ENCODE assay signal across 16 cellular contexts in genomic region chr3:46898321-46899150, GRCh38. TPM values are rescaled to one million over a fixed set of nuclear protein-coding genes. Genes with fewer than 3 reads are reported as not detected.
A peak's percentile ranks its signal among the peaks of the same experiment; 100 is the strongest.
DNase-seq lines count a peak whose midpoint lies in the region; ATAC-seq and TF ChIP-seq lines count a peak whose summit lies in the region.
"Had no signal": no experiment of that assay in that cellular context is flagged by ENCODE, and none has a peak within 500 bp of the region (broad histone marks: within the 10 kb centered on the region; RNA-seq: fewer than 3 reads in every experiment).

No MANE protein-coding gene starts in this region.

- peaks cover 5 to 22% (median 7%) of the 10 kb centered on the region in 4 donors for H3K4me1 Mint-ChIP-seq in CD4-positive, alpha-beta memory T cell
- peaks cover 9% of the 10 kb centered on the region for H3K4me1 Mint-ChIP-seq in activated CD4-positive, alpha-beta memory T cell treated with anti-CD3 and anti-CD28 coated beads, Interleukin-2, amount 10 ng/mL, durations not matched to agents 7 days and 5 days

- H4K20me1 ChIP-seq in MM.1S (ENCODE audit: insufficient read depth, low read length), result no peaks in the 10 kb centered on the region
- peaks cover 3% of the 10 kb centered on the region for H4K20me1 ChIP-seq in osteoblast (ENCODE audit: insufficient read depth, low read length)

- POLR2A ChIA-PET in CD4-positive, alpha-beta memory T cell (lab: Charles Lee; ENCODE audit: partially characterized antibody), result interaction anchor here (1.0 kb wide), 1 partner anchor 16 kb away, joined by 3 read pairs; no protein-coding TSS in a partner anchor
- POLR2A ChIA-PET in activated CD4-positive, alpha-beta memory T cell treated with anti-CD3 and anti-CD28 coated beads, Interleukin-2, amount 10 ng/mL, durations not matched to agents 7 days and 5 days (lab: Charles Lee), result no interaction called here

- H3K27me3 ChIP-seq in CD4-positive, alpha-beta memory T cell (ENCODE audit: insufficient read depth, low read length), result no peaks in the 10 kb centered on the region
- H3K27me3 ChIP-seq in MM.1S (replicated peaks; ENCODE audit: insufficient read depth, low read length) (peaks cover 10% of the 10 kb centered on the region), esophagus muscularis mucosa (peaks cover 0 to 24% (median 9%) of the 10 kb centered on the region in 4 donors), osteoblast (ENCODE audit: insufficient read depth, low read length) (peaks cover 10% of the 10 kb centered on the region)

- no peak for TF ChIP-seq CTCF in MM.1S (IDR thresholded peaks at IDR 0.05; ENCODE audit: low read length)
- TF ChIP-seq CTCF in esophagus muscularis mucosa (IDR thresholded peaks at IDR 0.05), result no peak
- TF ChIP-seq CTCF in osteoblast (IDR thresholded peaks at IDR 0.05; ENCODE audit: extremely low read depth, low read depth, low read length), result no peak

- H3K79me2 ChIP-seq in MM.1S (ENCODE audit: low read length) (no peaks in the 10 kb centered on the region), osteoblast (ENCODE audit: insufficient read depth, low read length) (no peaks in the 10 kb centered on the region)

- DNase-seq in CD4-positive, alpha-beta memory T cell, result peak in 1 of 5 donors; percentile 29
- DNase-seq in MM.1S, result no peak
- no peak for DNase-seq in esophagus muscularis mucosa (ENCODE audit: extremely low spot score)
- peak; percentile 63 for DNase-seq in osteoblast (ENCODE audit: insufficient read length, low spot score, missing footprints)
- DNase-seq in activated CD4-positive, alpha-beta memory T cell treated with anti-CD3 and anti-CD28 coated beads, Interleukin-2, amount 10 ng/mL, durations not matched to agents 7 days and 5 days, result no peak
- no peak for DNase-seq in NCI-H187 (lab: John Stamatoyannopoulos, UW)
- DNase-seq in NCI-H1048 (lab: John Stamatoyannopoulos, UW), result no peak
- DNase-seq: activated CD4-positive, alpha-beta T cell treated with anti-CD3 and anti-CD28 coated beads, Interleukin-2, amount 50 U/mL, for 4 hours; MV-4-11; NCI-H774 had no signal

- peaks cover 13 to 22% of the 10 kb centered on the region in 2 donors for H3K27me3 Mint-ChIP-seq in CD4-positive, alpha-beta memory T cell
- H3K27me3 Mint-ChIP-seq in activated CD4-positive, alpha-beta memory T cell treated with anti-CD3 and anti-CD28 coated beads, Interleukin-2, amount 10 ng/mL, durations not matched to agents 7 days and 5 days, result peaks cover 30% of the 10 kb centered on the region

- H3K36me3 ChIP-seq in CD4-positive, alpha-beta memory T cell (ENCODE audit: insufficient read depth, low read length), result no peaks in the 10 kb centered on the region
- H3K36me3 ChIP-seq in MM.1S (replicated peaks; ENCODE audit: insufficient read depth, low read length) (no peaks in the 10 kb centered on the region), esophagus muscularis mucosa (no peaks in the 10 kb centered on the region), osteoblast (ENCODE audit: insufficient read depth, low read length) (no peaks in the 10 kb centered on the region)

- H3K9ac ChIP-seq in MM.1S (ENCODE audit: low read length), result no peak overlapping the region

- 35% methylated on average over 13 of the region's 71 CpGs for WGBS in esophagus muscularis mucosa

- peak overlapping the region in 5 of 8 donors; percentile 21 to 57 (median 36) for H3K4me3 Mint-ChIP-seq in CD4-positive, alpha-beta memory T cell
- H3K4me3 Mint-ChIP-seq in activated CD4-positive, alpha-beta memory T cell treated with anti-CD3 and anti-CD28 coated beads, Interleukin-2, amount 10 ng/mL, durations not matched to agents 7 days and 5 days, result no peak overlapping the region
- H3K4me3 Mint-ChIP-seq: dendritic cell treated with granulocyte-macrophage colony-stimulating factor and Interleukin-4, amounts not matched to agents 40 ng/mL and 50 ng/mL, for 4 days had no signal

- 0 out of 2 replicates have a peak overlapping the region, but pooled peaks have one; percentile 18 for H3K4me2 ChIP-seq in MM.1S (ENCODE audit: low read depth, low read length)
- no peak overlapping the region for H3K4me2 ChIP-seq in osteoblast (ENCODE audit: insufficient read depth, low read length)

- no peak overlapping the region for H3K4me3 ChIP-seq in CD4-positive, alpha-beta memory T cell (ENCODE audit: low read length in 2 of 2)
- H3K4me3 ChIP-seq in MM.1S (ENCODE audit: low read length) (no peak overlapping the region), esophagus muscularis mucosa (peak overlapping the region; percentile 20 to 29 (median 24)), osteoblast (ENCODE audit: insufficient read depth, low read length) (no peak overlapping the region)

- no peak overlapping the region for H3K27ac ChIP-seq in CD4-positive, alpha-beta memory T cell (ENCODE audit: low read depth, low read length)
- H3K27ac ChIP-seq in MM.1S (ENCODE audit: low read length) (no peak overlapping the region), esophagus muscularis mucosa (replicated peaks in 1 of 4) (no peak overlapping the region), osteoblast (ENCODE audit: low read depth, low read length) (no peak overlapping the region)

- no peaks in the 10 kb centered on the region for H3K9me3 Mint-ChIP-seq in CD4-positive, alpha-beta memory T cell
- H3K9me3 Mint-ChIP-seq in activated CD4-positive, alpha-beta memory T cell treated with anti-CD3 and anti-CD28 coated beads, Interleukin-2, amount 10 ng/mL, durations not matched to agents 7 days and 5 days, result no peaks in the 10 kb centered on the region
- H3K9me3 Mint-ChIP-seq: activated naive CD4-positive, alpha-beta T cell treated with anti-CD3 and anti-CD28 coated beads, Interleukin-2, amount 50 U/mL, for 72 hours; dendritic cell treated with granulocyte-macrophage colony-stimulating factor and Interleukin-4, amounts not matched to agents 40 ng/mL and 50 ng/mL, for 4 days had no signal

- H3K9me3 ChIP-seq in CD4-positive, alpha-beta memory T cell (ENCODE audit: control insufficient read depth in 1 of 2, low read length in 2 of 2), result no peaks in the 10 kb centered on the region
- H3K9me3 ChIP-seq in MM.1S (replicated peaks; ENCODE audit: insufficient read depth, low read length), result no peaks in the 10 kb centered on the region
- H3K9me3 ChIP-seq in esophagus muscularis mucosa, result no peaks in the 10 kb centered on the region
- no peaks in the 10 kb centered on the region for H3K9me3 ChIP-seq in osteoblast (ENCODE audit: low read depth, low read length)

- H3K4me1 ChIP-seq in CD4-positive, alpha-beta memory T cell (ENCODE audit: insufficient read depth, low read length), result no peaks in the 10 kb centered on the region
- H3K4me1 ChIP-seq in MM.1S (ENCODE audit: low read length) (no peaks in the 10 kb centered on the region), esophagus muscularis mucosa (peaks cover 16 to 27% (median 22%) of the 10 kb centered on the region in 4 donors), osteoblast (ENCODE audit: insufficient read depth, low read length) (no peaks in the 10 kb centered on the region)

- no peak for TF ChIP-seq EP300 in esophagus muscularis mucosa (IDR thresholded peaks at IDR 0.05)

- no peak overlapping the region for H2AFZ ChIP-seq in MM.1S (ENCODE audit: low read length)
- H2AFZ ChIP-seq in osteoblast (ENCODE audit: low read length), result no peak overlapping the region

- H3K36me3 Mint-ChIP-seq in CD4-positive, alpha-beta memory T cell, result no peaks in the 10 kb centered on the region
- no peaks in the 10 kb centered on the region for H3K36me3 Mint-ChIP-seq in activated CD4-positive, alpha-beta memory T cell treated with anti-CD3 and anti-CD28 coated beads, Interleukin-2, amount 10 ng/mL, durations not matched to agents 7 days and 5 days (ENCODE audit: low read depth)
- H3K36me3 Mint-ChIP-seq: activated naive CD4-positive, alpha-beta T cell treated with anti-CD3 and anti-CD28 coated beads, Interleukin-2, amount 50 U/mL, for 72 hours; CD4-positive, CD25-positive, alpha-beta regulatory T cell had no signal

- H3K27ac Mint-ChIP-seq in CD4-positive, alpha-beta memory T cell, result peak overlapping the region in 2 of 7 donors; percentile 36 to 37
- no peak overlapping the region for H3K27ac Mint-ChIP-seq in activated CD4-positive, alpha-beta memory T cell treated with anti-CD3 and anti-CD28 coated beads, Interleukin-2, amount 10 ng/mL, durations not matched to agents 7 days and 5 days
- H3K27ac Mint-ChIP-seq: activated naive CD4-positive, alpha-beta T cell treated with anti-CD3 and anti-CD28 coated beads, Interleukin-2, amount 50 U/mL, for 72 hours; dendritic cell treated with granulocyte-macrophage colony-stimulating factor and Interleukin-4, amounts not matched to agents 40 ng/mL and 50 ng/mL, for 4 days had no signal

- no peak for ATAC-seq in HG02981 (IDR thresholded peaks at IDR 0.05; ENCODE audit: unreplicated experiment)
- ATAC-seq: activated naive CD4-positive, alpha-beta T cell treated with anti-CD3 and anti-CD28 coated beads, Interleukin-2, amount 50 U/mL, for 72 hours had no signal

- intact Hi-C loops in CD4-positive, alpha-beta memory T cell (cut with micrococcal nuclease), result loop anchor here (5.0 kb wide), 1 partner anchor 51 kb away; no protein-coding TSS in a partner anchor
- intact Hi-C loops in esophagus muscularis mucosa (cut with DNase I), result no loop called here

- no peaks in the 10 kb centered on the region for H3F3A ChIP-seq in MM.1S (ENCODE audit: insufficient read depth, low read length)

- H3K9me2 ChIP-seq in MM.1S (replicated peaks; ENCODE audit: insufficient read depth, low read length), result no peaks in the 10 kb centered on the region

- CTCF ChIA-PET in CD4-positive, alpha-beta memory T cell (lab: Charles Lee; ENCODE audit: partially characterized antibody), result interaction anchor here (0.6 to 3.2 kb wide), 3 partner anchors 11 to 195 kb away, joined by 3 to 12 read pairs (median 5); no protein-coding TSS in a partner anchor
- CTCF ChIA-PET in activated CD4-positive, alpha-beta memory T cell treated with anti-CD3 and anti-CD28 coated beads, Interleukin-2, amount 10 ng/mL, durations not matched to agents 7 days and 5 days (lab: Charles Lee), result interaction anchor here (1.1 kb wide), 2 partner anchors 15 to 16 kb away, joined by 3 to 4 read pairs; no protein-coding TSS in a partner anchor

- no peak for TF ChIP-seq POLR2A in esophagus muscularis mucosa (IDR thresholded peaks at IDR 0.05; ENCODE audit: low read depth)

RNA-seq across cellular contexts. Expression of gene PTH1R, which starts 21.0 kb away (rescaled TPM):
- total RNA-seq in CD4-positive, alpha-beta memory T cell, result not detected
- not detected for polyA plus RNA-seq in CD4-positive, alpha-beta memory T cell
- total RNA-seq in esophagus muscularis mucosa (10 to 100 TPM in 2 of 4 donors, 1 to 10 TPM in 2; 2.1 to 26.8 (median 14.5) TPM), osteoblast (0.29 and 0.36 TPM in 2 replicates)
- not detected for total RNA-seq in activated CD4-positive, alpha-beta memory T cell treated with anti-CD3 and anti-CD28 coated beads, Interleukin-2, amount 10 ng/mL, durations not matched to agents 7 days and 5 days
- total RNA-seq: activated naive CD4-positive, alpha-beta T cell treated with anti-CD3 and anti-CD28 coated beads, Interleukin-2, amount 50 U/mL, for 72 hours; CD4-positive, CD25-positive, alpha-beta regulatory T cell had no signal
- polyA plus RNA-seq: CD4-positive, CD25-positive, alpha-beta regulatory T cell had no signal

RNA-seq across cellular contexts. Expression of gene MYL3, which starts 35.3 kb away (rescaled TPM):
- not detected for total RNA-seq in CD4-positive, alpha-beta memory T cell
- not detected for polyA plus RNA-seq in CD4-positive, alpha-beta memory T cell
- total RNA-seq in esophagus muscularis mucosa (10 to 100 TPM in 1 of 4 donors, 1 to 10 TPM in 2, under 1 TPM in 1; 0.83 to 13.0 (median 7.7) TPM), osteoblast (not detected in 2 replicates)
- total RNA-seq in activated CD4-positive, alpha-beta memory T cell treated with anti-CD3 and anti-CD28 coated beads, Interleukin-2, amount 10 ng/mL, durations not matched to agents 7 days and 5 days, result not detected
- total RNA-seq: activated naive CD4-positive, alpha-beta T cell treated with anti-CD3 and anti-CD28 coated beads, Interleukin-2, amount 50 U/mL, for 72 hours; CD4-positive, CD25-positive, alpha-beta regulatory T cell; frontal cortex; lung microvascular endothelial cell had no signal
- polyA plus RNA-seq: CD4-positive, CD25-positive, alpha-beta regulatory T cell had no signal

Comparison
In these comparisons a context has a peak if more than half of its experiments do, and no peak if none do; other contexts are left out.
1. H3K4me3 ChIP-seq: peak in esophagus muscularis mucosa (4 of 4); none in CD4-positive, alpha-beta memory T cell (0 of 2), MM.1S (single experiment) and osteoblast (single experiment).